Comparison of ENCODE assay signal across 8 cellular contexts in genomic region chr22:36546092-36546804, GRCh38. TPM values are rescaled to one million over a fixed set of nuclear protein-coding genes. Genes with fewer than 3 reads are reported as not detected.
DNase-seq lines count a peak whose midpoint lies in the region; ATAC-seq and TF ChIP-seq lines count a peak whose summit lies in the region.

No MANE protein-coding gene starts in this region.

- no peak overlapping the region for H3K9ac ChIP-seq in skeletal muscle satellite cell (ENCODE audit: low read depth, low read length)

- TF ChIP-seq CTCF in AG09309 (IDR thresholded peaks at IDR 0.05; ENCODE audit: control insufficient read depth, insufficient read depth, low read depth, low read length, missing control alignments) (peak; percentile 44), GM12874 (IDR thresholded peaks at IDR 0.05; ENCODE audit: insufficient read depth, low read depth, low read length) (peak; percentile 62), heart left ventricle (IDR thresholded peaks at IDR 0.05) (peak; percentile 26 to 65 (median 51))

- H3K27me3 ChIP-seq in heart left ventricle (peaks cover 3 to 40% (median 10%) of the 10 kb centered on the region in 9 donors), skeletal muscle satellite cell (ENCODE audit: control insufficient read depth, insufficient read depth, low read length) (peaks cover 12% of the 10 kb centered on the region)

- no peak for DNase-seq in AG09309 (ENCODE audit: low read depth)
- peak; percentile 29 to 64 for DNase-seq in NCI-H446 (lab: John Stamatoyannopoulos, UW)
- DNase-seq in activated T-cell treated with anti-CD3 and anti-CD28 coated beads, Interleukin-2, amount 50 U/mL, for 4 hours, result no peak
- peak in 4 of 5 donors; percentile 33 to 39 (median 36) for DNase-seq in heart left ventricle
- no peak for DNase-seq in NCI-H1048 (lab: John Stamatoyannopoulos, UW)

- H3K4me3 Mint-ChIP-seq in activated T-cell treated with anti-CD3 and anti-CD28 coated beads, Interleukin-2, amount 50 U/mL, for 4 hours, result no peak overlapping the region

- intact Hi-C loops in heart left ventricle (cut with DNase I), result loop anchor here in 9 of 10 donors (1.0 to 10.0 kb wide), 11 partner anchors 211 to 716 kb away; partner anchors contain the start of gene IFT27 (in 4 of the 9)

- 23 to 26% (median 24%) methylated on average over 22 to 23 of the region's 23 CpGs for WGBS in heart left ventricle, 4 donors

- peak overlapping the region; percentile 47 for H3K4me2 ChIP-seq in skeletal muscle satellite cell (ENCODE audit: low read length)

- H3K4me1 ChIP-seq in heart left ventricle (peaks cover 0 to 6% (median 0%) of the 10 kb centered on the region in 12 donors), skeletal muscle satellite cell (ENCODE audit: control insufficient read depth, insufficient read depth, low read length) (peaks cover 31% of the 10 kb centered on the region)

- ATAC-seq in activated T-cell treated with anti-CD3 and anti-CD28 coated beads, Interleukin-2, amount 50 U/mL, for 4 hours, result peak; percentile 38 to 47
- ATAC-seq in heart left ventricle (peak; percentile 32 to 74 (median 69)), HG03097 (IDR thresholded peaks at IDR 0.05; ENCODE audit: low FRiP score, unreplicated experiment) (no peak)

- H3K27me3 Mint-ChIP-seq in activated T-cell treated with anti-CD3 and anti-CD28 coated beads, Interleukin-2, amount 50 U/mL, for 4 hours (ENCODE audit: low read depth), result peaks cover 24% of the 10 kb centered on the region

- H3K36me3 Mint-ChIP-seq in activated T-cell treated with anti-CD3 and anti-CD28 coated beads, Interleukin-2, amount 50 U/mL, for 4 hours (ENCODE audit: insufficient read depth), result no peaks in the 10 kb centered on the region

- H3K36me3 ChIP-seq in heart left ventricle (no peaks in the 10 kb centered on the region), skeletal muscle satellite cell (ENCODE audit: insufficient read depth, low read length) (no peaks in the 10 kb centered on the region)

- H3K9me3 Mint-ChIP-seq in activated T-cell treated with anti-CD3 and anti-CD28 coated beads, Interleukin-2, amount 50 U/mL, for 4 hours, result no peaks in the 10 kb centered on the region

- H3K9me3 ChIP-seq in heart left ventricle, result no peaks in the 10 kb centered on the region
- H3K9me3 ChIP-seq in skeletal muscle satellite cell (replicated peaks; ENCODE audit: low read length), result no peaks in the 10 kb centered on the region

- no peak overlapping the region for H3K27ac ChIP-seq in heart left ventricle

- H3K4me1 Mint-ChIP-seq in activated T-cell treated with anti-CD3 and anti-CD28 coated beads, Interleukin-2, amount 50 U/mL, for 4 hours (ENCODE audit: low read depth), result peaks cover 8% of the 10 kb centered on the region

- H3K4me3 ChIP-seq in AG09309 (ENCODE audit: control insufficient read depth, low read depth, low read length) (no peak overlapping the region), heart left ventricle (no peak overlapping the region), skeletal muscle satellite cell (ENCODE audit: low read length) (no peak overlapping the region)

- TF ChIP-seq POLR2A in heart left ventricle (IDR thresholded peaks at IDR 0.05), result no peak

RNA-seq across cellular contexts. Expression of gene EIF3D, which starts 17.3 kb away (rescaled TPM):
- 100 to 1,000 TPM; 375 to 392 (median 385) TPM for total RNA-seq in activated T-cell treated with anti-CD3 and anti-CD28 coated beads, Interleukin-2, amount 50 U/mL, for 4 hours
- 100 to 1,000 TPM in 3 of 9 donors, 10 to 100 TPM in 6; 73.6 to 206 (median 89.4) TPM for total RNA-seq in heart left ventricle
- polyA plus RNA-seq in heart left ventricle, result 100 to 1,000 TPM in 1 of 2 donors, 10 to 100 TPM in 1; 75.7 to 192 TPM
- total RNA-seq in skeletal muscle satellite cell (2012; rRNA removed), result 463 and 502 TPM in 2 replicates

RNA-seq across cellular contexts. Expression of gene FOXRED2, which starts 39.4 kb away (rescaled TPM):
- 10 to 100 TPM; 28.0 to 38.0 (median 36.5) TPM for total RNA-seq in activated T-cell treated with anti-CD3 and anti-CD28 coated beads, Interleukin-2, amount 50 U/mL, for 4 hours
- 10 to 100 TPM in 3 of 9 donors, 1 to 10 TPM in 6; 5.6 to 12.1 (median 8.3) TPM for total RNA-seq in heart left ventricle
- polyA plus RNA-seq in heart left ventricle, result 1 to 10 TPM; 3.5 to 4.7 TPM
- 8.7 and 11.7 TPM in 2 replicates for total RNA-seq in skeletal muscle satellite cell (2012; rRNA removed)

Comparison
In these comparisons a context has a peak if more than half of its experiments do, and no peak if none do; other contexts are left out.
1. DNase-seq: peak in NCI-H446 (2 of 2) and heart left ventricle (4 of 5); none in AG09309 (single experiment), activated T-cell treated with anti-CD3 and anti-CD28 coated beads, Interleukin-2, amount 50 U/mL, for 4 hours (single experiment) and NCI-H1048 (single experiment).
2. Peak in every context shown above with its lines, with median percentiles within 50 percentile points of each other: CTCF ChIP-seq.